Comparison of ENCODE assay signal across 11 cellular contexts in the genomic region with DNA sequence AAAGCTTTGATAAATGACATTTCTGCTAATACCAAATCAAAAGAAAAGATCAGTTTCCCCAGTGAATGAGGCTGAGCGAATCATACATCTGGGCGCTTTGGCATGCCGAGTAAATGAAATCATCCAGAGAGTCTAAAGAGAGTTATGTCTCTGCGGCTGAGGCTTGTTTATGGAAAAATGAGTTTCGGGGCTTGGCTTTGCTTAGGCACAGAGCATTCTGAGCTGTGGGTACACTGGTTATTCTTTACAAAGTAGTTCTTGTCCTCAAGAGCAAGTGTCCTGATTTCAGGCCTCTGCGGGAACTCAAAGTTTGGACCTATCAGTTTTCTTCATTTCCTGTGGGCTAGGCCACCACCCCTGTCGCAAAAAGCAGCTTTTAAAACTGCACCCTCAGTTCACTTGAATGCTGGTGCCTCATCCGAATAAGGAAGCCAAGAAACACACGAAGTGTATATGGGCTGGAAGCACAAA.
DNase-seq lines count a peak whose midpoint lies in the region; ATAC-seq and TF ChIP-seq lines count a peak whose summit lies in the region.
"Had no signal": no experiment of that assay in that cellular context is flagged by ENCODE, and none has a peak within 500 bp of the region (broad histone marks: within the 10 kb centered on the region; RNA-seq: fewer than 3 reads in every experiment).

No MANE protein-coding gene starts in this region.

- 53% methylated on average over 9 of the region's 9 CpGs for WGBS in hepatocyte (ENCODE audit: low lambda C conversion rate, missing lambda C conversion rate)
- WGBS in smooth muscle cell (ENCODE audit: low lambda C conversion rate) = 9% methylated on average over 9 of the region's 9 CpGs

- peak overlapping the region; percentile 15 for H2AFZ ChIP-seq in hepatocyte
- peak overlapping the region; percentile 66 for H2AFZ ChIP-seq in smooth muscle cell (ENCODE audit: low read depth)

- H3K4me1 ChIP-seq in hepatocyte (ENCODE audit: insufficient read depth) (peaks cover 26% of the 10 kb centered on the region), smooth muscle cell (ENCODE audit: low read depth) (peaks cover 9% of the 10 kb centered on the region)

- peak overlapping the region; percentile 83 for H3K9ac ChIP-seq in smooth muscle cell (ENCODE audit: low read depth)

- TF ChIP-seq CTCF in hepatocyte (IDR thresholded peaks at IDR 0.05; ENCODE audit: poor library complexity) (no peak), smooth muscle cell (IDR thresholded peaks at IDR 0.05; ENCODE audit: borderline replicate concordance, insufficient read depth, poor library complexity, severe bottlenecking) (no peak), GM13976 (IDR thresholded peaks at IDR 0.05; ENCODE audit: borderline replicate concordance, control extremely low read depth, extremely low read depth, insufficient read depth, missing control alignments) (no peak)

- H3K27ac ChIP-seq in hepatocyte = peak overlapping the region; percentile 83
- peak overlapping the region; percentile 97 for H3K27ac ChIP-seq in smooth muscle cell (ENCODE audit: low read depth)

- no peaks in the 10 kb centered on the region for H3K9me3 ChIP-seq in hepatocyte (ENCODE audit: low read depth)
- no peaks in the 10 kb centered on the region for H3K9me3 ChIP-seq in smooth muscle cell (replicated peaks; ENCODE audit: low read depth)
- H3K9me3 ChIP-seq: HAP-1 had no signal

- peak; percentile 61 for DNase-seq in H4 (ENCODE audit: low spot score)
- peak; percentile 92 for DNase-seq in amniotic epithelial cell (ENCODE audit: low read depth)
- peak; percentile 47 for DNase-seq in hepatocyte (ENCODE audit: low spot score)
- DNase-seq in smooth muscle cell (lab: John Stamatoyannopoulos, UW; ENCODE audit: unreplicated experiment) = no peak
- no peak for DNase-seq in GM13976 (ENCODE audit: low spot score)
- DNase-seq in activated CD8-positive, alpha-beta memory T cell treated with anti-CD3 and anti-CD28 coated beads for 24 hours = no peak
- no peak for DNase-seq in NCI-H446 (lab: John Stamatoyannopoulos, UW)
- DNase-seq: stimulated activated CD8-positive, alpha-beta memory T cell treated with anti-CD3 and anti-CD28 coated beads, Interleukin-4, amount 100 ng/mL, for 48 hours; SW 1271 had no signal

- H3K4me2 ChIP-seq in hepatocyte (peak overlapping the region; percentile 57), smooth muscle cell (peak overlapping the region; percentile 80)

- peaks cover 29% of the 10 kb centered on the region for H3F3A ChIP-seq in smooth muscle cell (ENCODE audit: low read depth)

- H3K79me2 ChIP-seq in hepatocyte (no peaks in the 10 kb centered on the region), smooth muscle cell (ENCODE audit: low read depth) (no peaks in the 10 kb centered on the region)

- ATAC-seq in HG03045 (IDR thresholded peaks at IDR 0.05; ENCODE audit: unreplicated experiment) = no peak

- H3K4me3 ChIP-seq in hepatocyte (no peak overlapping the region), smooth muscle cell (peak overlapping the region; percentile 34)
- H3K4me3 ChIP-seq: HAP-1 had no signal

- in situ Hi-C loops in GM13976 (cut with MboI; ENCODE audit: low sequenced_read_pairs, unreplicated experiment) = no loop called here

- H3K27me3 ChIP-seq in hepatocyte = no peaks in the 10 kb centered on the region
- no peaks in the 10 kb centered on the region for H3K27me3 ChIP-seq in smooth muscle cell (ENCODE audit: low read depth)

- no peaks in the 10 kb centered on the region for H3K9me2 ChIP-seq in hepatocyte (replicated peaks; ENCODE audit: insufficient read depth)

- no peaks in the 10 kb centered on the region for H4K20me1 ChIP-seq in hepatocyte (ENCODE audit: insufficient read depth, poor library complexity, severe bottlenecking)
- H4K20me1 ChIP-seq in smooth muscle cell (ENCODE audit: low read depth) = no peaks in the 10 kb centered on the region

- H3K36me3 ChIP-seq in hepatocyte (replicated peaks; ENCODE audit: insufficient read depth, low read depth) (no peaks in the 10 kb centered on the region), smooth muscle cell (ENCODE audit: low read depth) (no peaks in the 10 kb centered on the region)
- H3K36me3 ChIP-seq: HAP-1 had no signal

Comparison
In these comparisons a context has a peak if more than half of its experiments do, and no peak if none do; other contexts are left out.
1. DNase-seq: peak in H4 (single experiment), amniotic epithelial cell (single experiment) and hepatocyte (single experiment); none in smooth muscle cell (single experiment), GM13976 (single experiment), activated CD8-positive, alpha-beta memory T cell treated with anti-CD3 and anti-CD28 coated beads for 24 hours (single experiment) and NCI-H446 (0 of 2).